9 cellular contexts compared by ENCODE assay signal in genomic region chr21:43867332-43867703, GRCh38. TPM values are rescaled to one million over a fixed set of nuclear protein-coding genes. Genes with fewer than 3 reads are reported as not detected.
DNase-seq lines count a peak whose midpoint lies in the region.
"Had no signal": no experiment of that assay in that cellular context is flagged by ENCODE, and none has a peak within 500 bp of the region (broad histone marks: within the 10 kb centered on the region; RNA-seq: fewer than 3 reads in every experiment).

No MANE protein-coding gene starts in this region.

- H3K27ac ChIP-seq in layer of hippocampus (ENCODE audit: low read depth, low read length) (peak overlapping the region; percentile 4), stomach smooth muscle (ENCODE audit: low read length) (peak overlapping the region; percentile 76)

- H3K9ac ChIP-seq in stomach smooth muscle (ENCODE audit: low read length in 2 of 2), result peak overlapping the region; percentile 39 to 62

- peak overlapping the region; percentile 25 to 73 for H3K4me3 ChIP-seq in stomach smooth muscle (ENCODE audit: low read length in 2 of 2)

- H3K9me3 ChIP-seq in stomach smooth muscle (ENCODE audit: control insufficient read depth in 2 of 2, low read length in 2 of 2), result no peaks in the 10 kb centered on the region

- no peaks in the 10 kb centered on the region for H3K9me3 Mint-ChIP-seq in activated T-cell treated with anti-CD3 and anti-CD28 coated beads, Interleukin-2, amount 50 U/mL, for 24 hours
- H3K9me3 Mint-ChIP-seq in activated T-helper 2 cell treated with anti-CD3 and anti-CD28 coated beads, Interferon-gamma antibody, Interleukin-2, Interleukin-4, amounts not matched to agents 10 μg/mL and 5 μg/mL and 100 μg/mL, durations not matched to agents 14 hours and 24 hours and 36 hours, result no peaks in the 10 kb centered on the region

- peaks cover 22% of the 10 kb centered on the region for H3K4me1 ChIP-seq in stomach smooth muscle (ENCODE audit: control insufficient read depth, insufficient read depth, low read length)

- no peak for DNase-seq in activated T-cell treated with anti-CD3 and anti-CD28 coated beads, Interleukin-2, amount 50 U/mL, for 24 hours
- DNase-seq in activated T-cell treated with anti-CD3 and anti-CD28 coated beads, Interleukin-2, amount 50 U/mL, for 1 hour, result no peak
- no peak for DNase-seq in activated T-helper 2 cell treated with anti-CD3 and anti-CD28 coated beads, Interferon-gamma antibody, Interleukin-2, Interleukin-4, amounts not matched to agents 10 μg/mL and 5 μg/mL and 100 μg/mL, durations not matched to agents 14 hours and 24 hours and 36 hours (ENCODE audit: low spot score)
- DNase-seq in putamen (ENCODE audit: low spot score) (no peak), H4 (ENCODE audit: low spot score) (no peak), NCI-H2107 treated with DMSO at 0.1 percent for 48 hours (lab: John Stamatoyannopoulos, UW; ENCODE audit: unreplicated experiment) (no peak)
- DNase-seq: NK-92 treated with Interleukin-12 subunit alpha and Interleukin-12 subunit beta, amount 100 ng/mL, for 24 hours had no signal

- peaks cover 58% of the 10 kb centered on the region for H3K36me3 Mint-ChIP-seq in activated T-cell treated with anti-CD3 and anti-CD28 coated beads, Interleukin-2, amount 50 U/mL, for 24 hours (ENCODE audit: low read depth)
- H3K36me3 Mint-ChIP-seq in activated T-helper 2 cell treated with anti-CD3 and anti-CD28 coated beads, Interferon-gamma antibody, Interleukin-2, Interleukin-4, amounts not matched to agents 10 μg/mL and 5 μg/mL and 100 μg/mL, durations not matched to agents 14 hours and 24 hours and 36 hours (ENCODE audit: low read depth), result peaks cover 55% of the 10 kb centered on the region

- H3K4me1 Mint-ChIP-seq in activated T-cell treated with anti-CD3 and anti-CD28 coated beads, Interleukin-2, amount 50 U/mL, for 24 hours (ENCODE audit: low read depth), result peaks cover 57% of the 10 kb centered on the region
- peaks cover 46% of the 10 kb centered on the region for H3K4me1 Mint-ChIP-seq in activated T-helper 2 cell treated with anti-CD3 and anti-CD28 coated beads, Interferon-gamma antibody, Interleukin-2, Interleukin-4, amounts not matched to agents 10 μg/mL and 5 μg/mL and 100 μg/mL, durations not matched to agents 14 hours and 24 hours and 36 hours (ENCODE audit: low read depth)

- H3K27ac Mint-ChIP-seq in activated T-cell treated with anti-CD3 and anti-CD28 coated beads, Interleukin-2, amount 50 U/mL, for 24 hours, result peak overlapping the region; percentile 94
- peak overlapping the region; percentile 94 for H3K27ac Mint-ChIP-seq in activated T-helper 2 cell treated with anti-CD3 and anti-CD28 coated beads, Interferon-gamma antibody, Interleukin-2, Interleukin-4, amounts not matched to agents 10 μg/mL and 5 μg/mL and 100 μg/mL, durations not matched to agents 14 hours and 24 hours and 36 hours

- intact Hi-C loops in activated T-helper 2 cell treated with anti-CD3 and anti-CD28 coated beads, Interferon-gamma antibody, Interleukin-2, Interleukin-4, amounts not matched to agents 10 μg/mL and 5 μg/mL and 100 μg/mL, durations not matched to agents 14 hours and 24 hours and 36 hours (cut with micrococcal nuclease), result loop anchor here (2.0 to 5.0 kb wide), 5 partner anchors 17 to 55 kb away; no protein-coding TSS in a partner anchor

- no peaks in the 10 kb centered on the region for H3K27me3 ChIP-seq in layer of hippocampus (ENCODE audit: control insufficient read depth, insufficient read depth, low read length)
- no peaks in the 10 kb centered on the region for H3K27me3 ChIP-seq in stomach smooth muscle (ENCODE audit: control insufficient read depth in 1 of 2, insufficient read depth in 2 of 2, low read length in 2 of 2)

- H3K4me3 Mint-ChIP-seq in activated T-cell treated with anti-CD3 and anti-CD28 coated beads, Interleukin-2, amount 50 U/mL, for 24 hours, result peak overlapping the region; percentile 84
- H3K4me3 Mint-ChIP-seq in activated T-helper 2 cell treated with anti-CD3 and anti-CD28 coated beads, Interferon-gamma antibody, Interleukin-2, Interleukin-4, amounts not matched to agents 10 μg/mL and 5 μg/mL and 100 μg/mL, durations not matched to agents 14 hours and 24 hours and 36 hours (ENCODE audit: low read depth), result peak overlapping the region; percentile 90

- peaks cover 0 to 3% of the 10 kb centered on the region in 2 donors for H3K36me3 ChIP-seq in stomach smooth muscle (ENCODE audit: control insufficient read depth in 2 of 2, insufficient read depth in 2 of 2, low read length in 2 of 2)

- no peaks in the 10 kb centered on the region for H3K27me3 Mint-ChIP-seq in activated T-cell treated with anti-CD3 and anti-CD28 coated beads, Interleukin-2, amount 50 U/mL, for 24 hours
- no peaks in the 10 kb centered on the region for H3K27me3 Mint-ChIP-seq in activated T-helper 2 cell treated with anti-CD3 and anti-CD28 coated beads, Interferon-gamma antibody, Interleukin-2, Interleukin-4, amounts not matched to agents 10 μg/mL and 5 μg/mL and 100 μg/mL, durations not matched to agents 14 hours and 24 hours and 36 hours (ENCODE audit: low read depth)

RNA-seq across cellular contexts. Expression of gene AGPAT3, which starts 2.3 kb away (rescaled TPM):
- 126 and 134 TPM in 2 replicates for total RNA-seq in activated T-helper 2 cell treated with anti-CD3 and anti-CD28 coated beads, Interferon-gamma antibody, Interleukin-2, Interleukin-4, amounts not matched to agents 10 μg/mL and 5 μg/mL and 100 μg/mL, durations not matched to agents 14 hours and 24 hours and 36 hours
- 27.0 and 29.4 TPM in 2 replicates for total RNA-seq in H4 (2014; rRNA removed; shearing (Covaris generic))
